In genomic region chr5:98635631-98636030, GRCh38 we compare ENCODE assay signal across 21 cellular contexts.
DNase-seq lines count a peak whose midpoint lies in the region; ATAC-seq and TF ChIP-seq lines count a peak whose summit lies in the region.
"Had no signal": no experiment of that assay in that cellular context is flagged by ENCODE, and none has a peak within 500 bp of the region (broad histone marks: within the 10 kb centered on the region; RNA-seq: fewer than 3 reads in every experiment).

No MANE protein-coding gene starts in this region.

- H3K27ac Mint-ChIP-seq in neural crest cell (ENCODE audit: unreplicated experiment) = peak overlapping the region; percentile 75
- no peak overlapping the region for H3K27ac Mint-ChIP-seq in immature natural killer cell
- H3K27ac Mint-ChIP-seq: activated naive CD4-positive, alpha-beta T cell treated with anti-CD3 and anti-CD28 coated beads, Interleukin-2, amount 50 U/mL, for 72 hours; CD4-positive, CD25-positive, alpha-beta regulatory T cell; type B pancreatic cell had no signal

- ATAC-seq in heart left ventricle = no peak
- ATAC-seq: activated naive CD4-positive, alpha-beta T cell treated with anti-CD3 and anti-CD28 coated beads, Interleukin-2, amount 50 U/mL, for 72 hours; activated T-cell treated with anti-CD3 and anti-CD28 coated beads, Interleukin-2, amount 50 U/mL, for 4 hours; HCT116; HepG2; mucosa of descending colon had no signal

- intact Hi-C loops in heart left ventricle (cut with DNase I) = no loop called here

- H3K4me1 ChIP-seq in HUES6 (ENCODE audit: control insufficient read depth, insufficient read depth, low read length) (peaks cover 12% of the 10 kb centered on the region), heart left ventricle (peaks cover 0 to 14% (median 0%) of the 10 kb centered on the region in 12 donors)

- H3K36me3 ChIP-seq in HUES6 (ENCODE audit: control insufficient read depth, insufficient read depth, low read length) (no peaks in the 10 kb centered on the region), heart left ventricle (no peaks in the 10 kb centered on the region)

- H3K9me3 Mint-ChIP-seq in neural crest cell (no peaks in the 10 kb centered on the region), immature natural killer cell (peaks cover 0 to 2% (median 0%) of the 10 kb centered on the region in 6 donors)
- H3K9me3 Mint-ChIP-seq: activated naive CD4-positive, alpha-beta T cell treated with anti-CD3 and anti-CD28 coated beads, Interleukin-2, amount 50 U/mL, for 72 hours; activated T-cell treated with anti-CD3 and anti-CD28 coated beads, Interleukin-2, amount 50 U/mL, for 4 hours; CD4-positive, CD25-positive, alpha-beta regulatory T cell; type B pancreatic cell had no signal

- H3K9me3 ChIP-seq in HUES6 (ENCODE audit: control insufficient read depth, insufficient read depth, low read depth, low read length) (no peaks in the 10 kb centered on the region), heart left ventricle (no peaks in the 10 kb centered on the region)
- H3K9me3 ChIP-seq: mucosa of descending colon had no signal

- no peak overlapping the region for H3K4me3 ChIP-seq in AG10803 (ENCODE audit: low read length)
- no peak overlapping the region for H3K4me3 ChIP-seq in HUES6 (ENCODE audit: low read depth, low read length)
- H3K4me3 ChIP-seq in heart left ventricle = no peak overlapping the region
- H3K4me3 ChIP-seq: mucosa of descending colon, PC-9 had no signal

- H3K27ac ChIP-seq in HUES6 (ENCODE audit: low read depth, low read length) (peak overlapping the region; percentile 63), heart left ventricle (no peak overlapping the region)
- H3K27ac ChIP-seq: PC-9 had no signal

- no peak overlapping the region for H3K4me3 Mint-ChIP-seq in neural crest cell
- no peak overlapping the region for H3K4me3 Mint-ChIP-seq in immature natural killer cell
- H3K4me3 Mint-ChIP-seq: activated T-cell treated with anti-CD3 and anti-CD28 coated beads, Interleukin-2, amount 50 U/mL, for 4 hours; CD4-positive, CD25-positive, alpha-beta regulatory T cell; type B pancreatic cell had no signal

- 42 to 66% (median 50%) methylated on average over 3 of the region's 3 CpGs for WGBS in heart left ventricle, 4 donors

- no peak for TF ChIP-seq POLR2A in heart left ventricle (IDR thresholded peaks at IDR 0.05)

- DNase-seq in AG10803 (ENCODE audit: low read depth) (peak; percentile 56), brain pericyte (ENCODE audit: low read depth, low spot score) (peak; percentile 90), neural crest cell (ENCODE audit: low read depth, low spot score) (no peak), iPS-NIHi7 (ENCODE audit: extremely low spot score) (no peak), SIG-M5 (lab: John Stamatoyannopoulos, UW) (no peak), immature natural killer cell (no peak), heart left ventricle (no peak)
- DNase-seq: activated CD4-positive, alpha-beta T cell treated with anti-CD3 and anti-CD28 coated beads, Interleukin-2, amount 50 U/mL, for 1 hour; activated T-cell treated with anti-CD3 and anti-CD28 coated beads, Interleukin-2, amount 50 U/mL, for 4 hours; CD4-positive, CD25-positive, alpha-beta regulatory T cell; mucosa of descending colon; NCI-H2029; NCI-H526 treated with DMSO at 0.1 percent for 48 hours; PC-9; posterior cingulate gyrus; stimulated activated naive CD4-positive, alpha-beta T cell treated with Interleukin-2 at 50 U/mL for 16 hours had no signal

- no peak for TF ChIP-seq CTCF in AG10803 (conservative IDR thresholded peaks at IDR 0.05; ENCODE audit: low read length)
- TF ChIP-seq CTCF in neural crest cell (conservative IDR thresholded peaks at IDR 0.05) = no peak
- no peak for TF ChIP-seq CTCF in heart left ventricle (IDR thresholded peaks at IDR 0.05)

- H3K27me3 Mint-ChIP-seq in neural crest cell (ENCODE audit: low read depth) (no peaks in the 10 kb centered on the region), immature natural killer cell (ENCODE audit: low read depth in 3 of 3) (no peaks in the 10 kb centered on the region)
- H3K27me3 Mint-ChIP-seq: CD4-positive, CD25-positive, alpha-beta regulatory T cell; type B pancreatic cell had no signal

- peaks cover 46% of the 10 kb centered on the region for H3K4me1 Mint-ChIP-seq in neural crest cell
- H3K4me1 Mint-ChIP-seq in immature natural killer cell = no peaks in the 10 kb centered on the region
- H3K4me1 Mint-ChIP-seq: CD4-positive, CD25-positive, alpha-beta regulatory T cell had no signal

- H3K36me3 Mint-ChIP-seq in neural crest cell (ENCODE audit: low read depth) (no peaks in the 10 kb centered on the region), immature natural killer cell (no peaks in the 10 kb centered on the region)
- H3K36me3 Mint-ChIP-seq: activated naive CD4-positive, alpha-beta T cell treated with anti-CD3 and anti-CD28 coated beads, Interleukin-2, amount 50 U/mL, for 72 hours; CD4-positive, CD25-positive, alpha-beta regulatory T cell; type B pancreatic cell had no signal

- no peak overlapping the region for H3K9ac ChIP-seq in HUES6 (ENCODE audit: low read length)

- H3K27me3 ChIP-seq in HUES6 (ENCODE audit: control insufficient read depth, insufficient read depth, low read length) (no peaks in the 10 kb centered on the region), heart left ventricle (no peaks in the 10 kb centered on the region)

Comparison
In these comparisons a context has a peak if more than half of its experiments do, and no peak if none do; other contexts are left out.
1. DNase-seq: peak in AG10803 (single experiment) and brain pericyte (single experiment); none in neural crest cell (single experiment), iPS-NIHi7 (single experiment), SIG-M5 (single experiment), immature natural killer cell (0 of 3) and heart left ventricle (0 of 5).